ENCODE assay signal across 9 cellular contexts in genomic region chr14:64507376-64508156, GRCh38. TPM values are rescaled to one million over a fixed set of nuclear protein-coding genes. Genes with fewer than 3 reads are reported as not detected.
A peak's percentile ranks its signal among the peaks of the same experiment; 100 is the strongest.
DNase-seq lines count a peak whose midpoint lies in the region; ATAC-seq and TF ChIP-seq lines count a peak whose summit lies in the region.
"Had no signal": no experiment of that assay in that cellular context is flagged by ENCODE, and none has a peak within 500 bp of the region (broad histone marks: within the 10 kb centered on the region; RNA-seq: fewer than 3 reads in every experiment).

No MANE protein-coding gene starts in this region.

- no peak overlapping the region for H3K27ac ChIP-seq in tibial artery
- H3K27ac ChIP-seq: C4-2B had no signal

- H3K36me3 ChIP-seq in tibial artery, result no peaks in the 10 kb centered on the region

- H3K9me3 ChIP-seq in tibial artery, result no peaks in the 10 kb centered on the region

- peak; percentile 33 to 52 for DNase-seq in activated CD4-positive, alpha-beta T cell treated with anti-CD3 and anti-CD28 coated beads for 4 hours
- no peak for DNase-seq in activated CD4-positive, alpha-beta T cell treated with anti-CD3 and anti-CD28 coated beads for 1 hour
- peak; percentile 32 to 56 for DNase-seq in activated CD4-positive, alpha-beta T cell treated with anti-CD3 and anti-CD28 coated beads, Interleukin-2, amount 50 U/mL, for 48 hours
- peak; percentile 30 to 66 for DNase-seq in foreskin fibroblast
- peak in 1 of 2 donors; percentile 35 for DNase-seq in stimulated activated naive CD8-positive, alpha-beta T cell treated with anti-CD3 and anti-CD28 coated beads, Interleukin-15, amount 100 ng/mL, for 72 hours
- no peak for DNase-seq in SK-N-DZ (ENCODE audit: low spot score)
- DNase-seq in NCI-H526 (lab: John Stamatoyannopoulos, UW), result no peak
- no peak for DNase-seq in tibial artery

- ATAC-seq in stimulated activated naive CD8-positive, alpha-beta T cell treated with anti-CD3 and anti-CD28 coated beads, Interleukin-15, amount 100 ng/mL, for 72 hours, result no peak

- H3K4me1 ChIP-seq in tibial artery, result peaks cover 0 to 62% (median 26%) of the 10 kb centered on the region in 4 donors

- peak overlapping the region; percentile 65 to 72 for H3K27ac Mint-ChIP-seq in stimulated activated naive CD8-positive, alpha-beta T cell treated with anti-CD3 and anti-CD28 coated beads, Interleukin-15, amount 100 ng/mL, for 72 hours

- H3K27me3 Mint-ChIP-seq in stimulated activated naive CD8-positive, alpha-beta T cell treated with anti-CD3 and anti-CD28 coated beads, Interleukin-15, amount 100 ng/mL, for 72 hours, result no peaks in the 10 kb centered on the region

- intact Hi-C loops in tibial artery (cut with DNase I; ENCODE audit: low total_unique reads), result no loop called here

- H3K4me3 Mint-ChIP-seq in stimulated activated naive CD8-positive, alpha-beta T cell treated with anti-CD3 and anti-CD28 coated beads, Interleukin-15, amount 100 ng/mL, for 72 hours, result peak overlapping the region; percentile 90

- H3K27me3 ChIP-seq in tibial artery, result no peaks in the 10 kb centered on the region

- peaks cover 61% of the 10 kb centered on the region for H3K4me1 Mint-ChIP-seq in stimulated activated naive CD8-positive, alpha-beta T cell treated with anti-CD3 and anti-CD28 coated beads, Interleukin-15, amount 100 ng/mL, for 72 hours

- no peaks in the 10 kb centered on the region for H3K9me3 Mint-ChIP-seq in stimulated activated naive CD8-positive, alpha-beta T cell treated with anti-CD3 and anti-CD28 coated beads, Interleukin-15, amount 100 ng/mL, for 72 hours

- H3K4me3 ChIP-seq in foreskin fibroblast (ENCODE audit: low read depth in 1 of 2, low read length in 2 of 2) (no peak overlapping the region), tibial artery (no peak overlapping the region)

- TF ChIP-seq CTCF in foreskin fibroblast (IDR thresholded peaks at IDR 0.05; ENCODE audit: low read depth, low read length) (no peak), tibial artery (IDR thresholded peaks at IDR 0.05) (no peak)

RNA-seq across cellular contexts. Expression of gene ZBTB1, which starts 3.0 kb away (rescaled TPM):
- polyA plus RNA-seq in SK-N-DZ (2014; cell fraction: cytosol; rRNA removed), result 25.5 and 27.8 TPM in 2 replicates
- 36.4 and 47.0 TPM in 2 replicates for polyA plus RNA-seq in SK-N-DZ (2014; cell fraction: nucleus; rRNA removed)

RNA-seq across cellular contexts. Expression of gene ZBTB25, which starts 3.9 kb away (rescaled TPM):
- polyA plus RNA-seq in SK-N-DZ (2014; cell fraction: cytosol; rRNA removed), result 3.8 and 4.1 TPM in 2 replicates
- polyA plus RNA-seq in SK-N-DZ (2014; cell fraction: nucleus; rRNA removed), result 3.7 and 6.5 TPM in 2 replicates

RNA-seq across cellular contexts. Expression of gene HSPA2, which starts 33.0 kb away (rescaled TPM):
- 2.0 TPM in 2 replicates for polyA plus RNA-seq in SK-N-DZ (2014; cell fraction: cytosol; rRNA removed)
- 1.3 and 2.4 TPM in 2 replicates for polyA plus RNA-seq in SK-N-DZ (2014; cell fraction: nucleus; rRNA removed)

RNA-seq across cellular contexts. Expression of gene PPP1R36, which starts 42.2 kb away (rescaled TPM):
- not detected in 2 replicates for polyA plus RNA-seq in SK-N-DZ (2014; cell fraction: cytosol; rRNA removed)
- polyA plus RNA-seq in SK-N-DZ (2014; cell fraction: nucleus; rRNA removed), result not detected in 2 replicates

RNA-seq across cellular contexts. Expression of gene AKAP5, which starts 42.3 kb away (rescaled TPM):
- polyA plus RNA-seq in SK-N-DZ (2014; cell fraction: cytosol; rRNA removed), result 2.6 and 2.7 TPM in 2 replicates
- polyA plus RNA-seq in SK-N-DZ (2014; cell fraction: nucleus; rRNA removed), result 1.8 and 3.1 TPM in 2 replicates

Comparison
In these comparisons a context has a peak if more than half of its experiments do, and no peak if none do; other contexts are left out.
1. DNase-seq: peak in activated CD4-positive, alpha-beta T cell treated with anti-CD3 and anti-CD28 coated beads for 4 hours (2 of 2), activated CD4-positive, alpha-beta T cell treated with anti-CD3 and anti-CD28 coated beads, Interleukin-2, amount 50 U/mL, for 48 hours (2 of 2) and foreskin fibroblast (2 of 2); none in activated CD4-positive, alpha-beta T cell treated with anti-CD3 and anti-CD28 coated beads for 1 hour (single experiment), SK-N-DZ (single experiment), NCI-H526 (0 of 2) and tibial artery (0 of 2).